In the genomic region with DNA sequence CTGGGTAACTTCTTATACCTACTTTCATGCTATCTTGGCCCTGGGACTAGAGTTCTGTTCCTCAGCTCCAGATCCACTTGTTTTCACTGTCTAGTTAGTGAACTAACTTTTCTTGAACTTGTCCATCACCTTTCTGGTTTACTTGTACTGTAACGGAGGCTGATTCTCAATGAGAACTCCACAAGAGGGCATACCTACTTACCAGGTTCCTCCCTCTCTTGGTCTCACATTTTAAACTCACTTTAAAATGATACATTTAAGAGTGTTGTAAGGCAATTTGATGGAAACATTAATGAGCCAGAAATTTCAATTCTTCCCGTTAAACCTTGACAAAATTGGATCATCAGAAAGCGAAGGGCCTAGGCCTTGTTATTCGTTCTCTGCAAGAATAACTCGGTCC, we compare ENCODE assay signal across 1 cellular context.
TF ChIP-seq lines count a peak whose summit lies in the region.

No MANE protein-coding gene starts in this region.

TF ChIP-seq in WTC11, 78 proteins besides CTCF, POLR2A, EP300 and RAD21 (continued from another document):
- no peak for TF ChIP-seq FOXK1 (CRISPR knock-in tag; IDR thresholded peaks at IDR 0.05)
- no peak for TF ChIP-seq NFE2L1 (CRISPR knock-in tag; IDR thresholded peaks at IDR 0.05)
- TF ChIP-seq, protein P1, sequence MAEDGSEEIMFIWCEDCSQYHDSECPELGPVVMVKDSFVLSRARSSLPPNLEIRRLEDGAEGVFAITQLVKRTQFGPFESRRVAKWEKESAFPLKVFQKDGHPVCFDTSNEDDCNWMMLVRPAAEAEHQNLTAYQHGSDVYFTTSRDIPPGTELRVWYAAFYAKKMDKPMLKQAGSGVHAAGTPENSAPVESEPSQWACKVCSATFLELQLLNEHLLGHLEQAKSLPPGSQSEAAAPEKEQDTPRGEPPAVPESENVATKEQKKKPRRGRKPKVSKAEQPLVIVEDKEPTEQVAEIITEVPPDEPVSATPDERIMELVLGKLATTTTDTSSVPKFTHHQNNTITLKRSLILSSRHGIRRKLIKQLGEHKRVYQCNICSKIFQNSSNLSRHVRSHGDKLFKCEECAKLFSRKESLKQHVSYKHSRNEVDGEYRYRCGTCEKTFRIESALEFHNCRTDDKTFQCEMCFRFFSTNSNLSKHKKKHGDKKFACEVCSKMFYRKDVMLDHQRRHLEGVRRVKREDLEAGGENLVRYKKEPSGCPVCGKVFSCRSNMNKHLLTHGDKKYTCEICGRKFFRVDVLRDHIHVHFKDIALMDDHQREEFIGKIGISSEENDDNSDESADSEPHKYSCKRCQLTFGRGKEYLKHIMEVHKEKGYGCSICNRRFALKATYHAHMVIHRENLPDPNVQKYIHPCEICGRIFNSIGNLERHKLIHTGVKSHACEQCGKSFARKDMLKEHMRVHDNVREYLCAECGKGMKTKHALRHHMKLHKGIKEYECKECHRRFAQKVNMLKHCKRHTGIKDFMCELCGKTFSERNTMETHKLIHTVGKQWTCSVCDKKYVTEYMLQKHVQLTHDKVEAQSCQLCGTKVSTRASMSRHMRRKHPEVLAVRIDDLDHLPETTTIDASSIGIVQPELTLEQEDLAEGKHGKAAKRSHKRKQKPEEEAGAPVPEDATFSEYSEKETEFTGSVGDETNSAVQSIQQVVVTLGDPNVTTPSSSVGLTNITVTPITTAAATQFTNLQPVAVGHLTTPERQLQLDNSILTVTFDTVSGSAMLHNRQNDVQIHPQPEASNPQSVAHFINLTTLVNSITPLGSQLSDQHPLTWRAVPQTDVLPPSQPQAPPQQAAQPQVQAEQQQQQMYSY (CRISPR knock-in tag; IDR thresholded peaks at IDR 0.05): no peak
- no peak for TF ChIP-seq EMX1 (CRISPR knock-in tag; IDR thresholded peaks at IDR 0.05)
